8 cellular contexts compared by ENCODE assay signal in genomic region chr19:32691291-32691951, GRCh38. TPM values are rescaled to one million over a fixed set of nuclear protein-coding genes. Genes with fewer than 3 reads are reported as not detected.
DNase-seq lines count a peak whose midpoint lies in the region; ATAC-seq, FAIRE-seq and TF ChIP-seq lines count a peak whose summit lies in the region.

Gene NUDT19 (plus strand): TSS chr19:32691821. CDS start chr19:32691961, 140 bp downstream.

- no peaks in the 10 kb centered on the region for H3K9me3 Mint-ChIP-seq in activated B cell treated with CpG ODN at 0.5 μM for 24 hours

- H3K4me3 ChIP-seq in AG04450 (ENCODE audit: low read depth, low read length) (peak within 1 kb of the TSS; percentile 67), kidney (ENCODE audit: low read length in 2 of 2) (peak within 1 kb of the TSS; percentile 80)

- H3K27ac Mint-ChIP-seq in activated B cell treated with CpG ODN at 0.5 μM for 24 hours, result peak within 1 kb of the TSS; percentile 70

- H3K9me3 ChIP-seq in AG04450 (ENCODE audit: control insufficient read depth, insufficient read depth, low read length) (peaks cover 7% of the 10 kb centered on the region), kidney (ENCODE audit: control insufficient read depth in 1 of 2, low read length in 2 of 2) (no peaks in the 10 kb centered on the region)

- H3K4me3 Mint-ChIP-seq in activated B cell treated with CpG ODN at 0.5 μM for 24 hours, result peak within 1 kb of the TSS; percentile 85

- TF ChIP-seq CTCF in AG04450 (IDR thresholded peaks at IDR 0.05; ENCODE audit: low read depth, low read length) (no peak), activated B cell treated with CpG ODN at 0.5 μM for 24 hours (IDR thresholded peaks at IDR 0.05) (no peak), kidney (IDR thresholded peaks at IDR 0.05; ENCODE audit: borderline replicate concordance, extremely low read depth, insufficient read depth) (no peak)

- peak; percentile 13 for DNase-seq in AG04450 (ENCODE audit: low read depth, low spot score)
- peak; percentile 82 for DNase-seq in NCI-H2171 treated with DMSO at 0.1 percent for 48 hours (lab: John Stamatoyannopoulos, UW)
- DNase-seq in activated B cell treated with CpG ODN at 0.5 μM for 24 hours, result peak; percentile 74
- peak; percentile 63 for DNase-seq in central memory CD4-positive, alpha-beta T cell
- DNase-seq in kidney, result peak; percentile 96
- DNase-seq in stimulated activated CD4-positive, alpha-beta T cell treated with anti-CD3 and anti-CD28 coated beads, Interleukin-15, amount 100 ng/mL, for 24 hours, result peak; percentile 91

- H3K27me3 ChIP-seq in AG04450 (ENCODE audit: control insufficient read depth, insufficient read depth, low read length), result no peaks in the 10 kb centered on the region

- peaks cover 41% of the 10 kb centered on the region for H3K4me1 Mint-ChIP-seq in activated B cell treated with CpG ODN at 0.5 μM for 24 hours

- peak within 1 kb of the TSS; percentile 61 for H3K27ac ChIP-seq in AG04450 (ENCODE audit: low read depth, low read length)
- H3K27ac ChIP-seq in kidney (ENCODE audit: low read depth in 2 of 2, low read length in 2 of 2), result peak within 1 kb of the TSS; percentile 72 to 74

- peaks cover 2% of the 10 kb centered on the region for H3K36me3 Mint-ChIP-seq in activated B cell treated with CpG ODN at 0.5 μM for 24 hours (ENCODE audit: low read depth)

- peak within 1 kb of the TSS; percentile 43 to 67 for H3K9ac ChIP-seq in kidney (ENCODE audit: low read length in 2 of 2)

- CTCF ChIA-PET in AG04450 (lab: Charles Lee) (interaction anchor here (0.6 kb wide), 1 partner anchor 236 kb away, joined by 11 read pairs; no protein-coding TSS in a partner anchor), activated B cell treated with CpG ODN at 0.5 μM for 24 hours (lab: Charles Lee) (no interaction called here)

- intact Hi-C loops in activated B cell treated with CpG ODN at 0.5 μM for 24 hours (cut with micrococcal nuclease), result loop anchor here (1.0 to 5.0 kb wide), 4 partner anchors 16 to 344 kb away; partner anchors contain the start of genes ANKRD27, CEP89, FAAP24 and PDCD5
- intact Hi-C loops in kidney (cut with DNase I), result no loop called here

- H3K4me1 ChIP-seq in kidney (ENCODE audit: control insufficient read depth in 1 of 2, insufficient read depth in 1 of 2, low read depth in 1 of 2, low read length in 2 of 2), result peaks cover 7 to 20% of the 10 kb centered on the region in 2 donors

- POLR2A ChIA-PET in AG04450 (lab: Yijun Ruan, JAX), result interaction anchor here (0.6 to 1.3 kb wide), 4 partner anchors 9 to 55 kb away, joined by 3 to 7 read pairs (median 4); partner anchors contain the start of genes ANKRD27 and RGS9BP
- POLR2A ChIA-PET in activated B cell treated with CpG ODN at 0.5 μM for 24 hours (lab: Charles Lee), result interaction anchor here (0.8 to 1.4 kb wide), 7 partner anchors 13 to 390 kb away, joined by 3 to 28 read pairs (median 4); partner anchors contain the start of genes ANKRD27, DPY19L3, GPATCH1 and RGS9BP

- H3K27me3 Mint-ChIP-seq in activated B cell treated with CpG ODN at 0.5 μM for 24 hours, result no peaks in the 10 kb centered on the region

- no peaks in the 10 kb centered on the region for H3K36me3 ChIP-seq in kidney (ENCODE audit: control insufficient read depth in 1 of 2, insufficient read depth in 2 of 2, low read length in 2 of 2)

- ATAC-seq in GM18873 (IDR thresholded peaks at IDR 0.05; ENCODE audit: low FRiP score, unreplicated experiment), result peak; percentile 76
- ATAC-seq in HG03108 (IDR thresholded peaks at IDR 0.05; ENCODE audit: unreplicated experiment), result peak; percentile 89
- ATAC-seq in activated B cell treated with CpG ODN at 0.5 μM for 24 hours (ENCODE audit: low read depth), result peak; percentile 94

- no peak for FAIRE-seq in kidney (lab: Jason Lieb, UNC)

RNA-seq across cellular contexts. Expression of gene NUDT19, which starts in this region (rescaled TPM):
- 4.8 and 5.3 TPM in 2 replicates for polyA plus RNA-seq in AG04450 (2011; rRNA removed)
- polyA minus RNA-seq in AG04450 (2011; rRNA and poly(A)+ RNA removed), result 3.7 and 4.5 TPM in 2 replicates
- 8.5 and 9.0 TPM in 2 replicates for total RNA-seq in activated B cell treated with CpG ODN at 0.5 μM for 24 hours
- total RNA-seq in kidney, result 11.7 TPM
- polyA plus RNA-seq in kidney (ENCODE audit: insufficient read depth, low read depth, low replicate concordance), result 8.8 TPM

Comparison
In these comparisons a context has a peak if more than half of its experiments do, and no peak if none do; other contexts are left out.
1. Peak in every context shown above with its lines: DNase-seq, ATAC-seq, H3K4me3 ChIP-seq and H3K27ac ChIP-seq.
2. DNase-seq: peak in every context shown above with its lines; median percentile 96 in kidney; 91 in stimulated activated CD4-positive, alpha-beta T cell treated with anti-CD3 and anti-CD28 coated beads, Interleukin-15, amount 100 ng/mL, for 24 hours; 82 in NCI-H2171 treated with DMSO at 0.1 percent for 48 hours; 74 in activated B cell treated with CpG ODN at 0.5 μM for 24 hours; 63 in central memory CD4-positive, alpha-beta T cell; 13 in AG04450.